ENCODE assay signal across 8 cellular contexts in the genomic region with DNA sequence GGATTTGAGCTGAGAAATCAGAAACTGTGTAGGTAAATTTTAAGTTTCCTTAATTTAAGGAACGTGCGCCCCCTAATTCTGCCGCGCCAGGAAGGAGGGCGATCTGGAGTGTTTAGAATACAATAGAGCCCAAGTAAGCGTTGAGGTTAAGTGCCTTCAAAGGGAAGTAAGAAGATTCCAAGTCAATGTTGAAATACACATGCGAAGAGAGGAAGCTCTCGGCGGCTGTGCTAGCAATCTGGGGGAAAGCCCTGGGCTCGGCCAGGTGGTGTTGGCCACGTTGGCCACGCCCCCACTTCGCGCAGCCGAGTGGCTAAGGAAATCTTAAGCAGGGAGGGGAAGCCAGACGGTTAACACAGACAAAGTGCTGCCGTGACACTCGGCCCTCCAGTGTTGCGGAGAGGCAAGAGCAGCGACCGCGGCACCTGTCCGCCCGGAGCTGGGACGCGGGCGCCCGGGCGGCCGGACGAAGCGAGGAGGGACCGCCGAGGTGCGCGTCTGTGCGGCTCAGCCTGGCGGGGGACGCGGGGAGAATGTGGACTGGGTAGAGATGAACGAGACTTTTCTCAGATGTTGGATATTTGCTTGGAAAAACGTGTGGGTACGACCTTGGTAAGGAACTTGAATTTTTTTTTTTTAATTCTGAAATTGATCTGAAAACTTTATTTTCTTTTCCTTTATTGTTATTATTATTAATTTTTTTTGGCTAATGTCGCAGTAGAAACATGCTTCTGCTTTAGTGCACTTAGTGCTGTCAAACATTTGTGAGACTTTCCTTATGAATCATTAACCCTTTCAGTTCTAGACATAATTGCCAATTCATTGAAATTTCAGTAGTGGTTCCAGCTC. TPM values are rescaled to one million over a fixed set of nuclear protein-coding genes. Genes with fewer than 3 reads are reported as not detected.
DNase-seq lines count a peak whose midpoint lies in the region; ATAC-seq, FAIRE-seq and TF ChIP-seq lines count a peak whose summit lies in the region.

A gene (plus strand): TSS at position 353 of the 849 bp plus-strand sequence. CDS start 218 bp downstream, at position 571.

- no peak for FAIRE-seq in A549 (lab: Jason Lieb, UNC)

- peaks cover 3% of the 10 kb centered on the region for H3K36me3 Mint-ChIP-seq in activated B cell treated with CpG ODN at 0.5 μM for 24 hours (ENCODE audit: low read depth)

- H3K4me3 ChIP-seq in A549, result peak within 1 kb of the TSS; percentile 67

- no peaks in the 10 kb centered on the region for H3K9me3 Mint-ChIP-seq in activated B cell treated with CpG ODN at 0.5 μM for 24 hours

- peak; percentile 92 to 93 for ATAC-seq in A549
- ATAC-seq in HG03060 (IDR thresholded peaks at IDR 0.05; ENCODE audit: low read depth, unreplicated experiment), result peak; percentile 49
- ATAC-seq in activated B cell treated with CpG ODN at 0.5 μM for 24 hours (ENCODE audit: low read depth), result peak; percentile 87

- H3K4me1 ChIP-seq in A549, result peaks cover 49% of the 10 kb centered on the region

- CTCF ChIA-PET in A549 (lab: Yijun Ruan, JAX), result interaction anchor here (0.6 to 1.3 kb wide), 13 partner anchors 17 to 656 kb away, joined by 3 to 6 read pairs (median 3); no protein-coding TSS in a partner anchor
- CTCF ChIA-PET in activated B cell treated with CpG ODN at 0.5 μM for 24 hours (lab: Charles Lee), result interaction anchor here (0.8 to 2.8 kb wide), 10 partner anchors 8 to 601 kb away, joined by 3 to 23 read pairs (median 4); no protein-coding TSS in a partner anchor

- no peaks in the 10 kb centered on the region for H3K9me3 ChIP-seq in A549

- H3K4me1 Mint-ChIP-seq in activated B cell treated with CpG ODN at 0.5 μM for 24 hours, result peaks cover 66% of the 10 kb centered on the region

- H3K27ac ChIP-seq in A549 (peak within 1 kb of the TSS; percentile 87 to 88), layer of hippocampus (ENCODE audit: low read depth, low read length) (peak within 1 kb of the TSS; percentile 48)

- peak within 1 kb of the TSS; percentile 90 for H3K4me3 Mint-ChIP-seq in activated B cell treated with CpG ODN at 0.5 μM for 24 hours

- peaks cover 5% of the 10 kb centered on the region for H3K27me3 ChIP-seq in layer of hippocampus (ENCODE audit: control insufficient read depth, insufficient read depth, low read length)

- 2% methylated on average over 33 of the region's 44 CpGs for WGBS in A549 (ENCODE audit: missing lambda C conversion rate)

- no peak; the same call in 2 of the 3 replicates for TF ChIP-seq CTCF in A549 (IDR thresholded peaks at IDR 0.05)
- TF ChIP-seq CTCF in activated B cell treated with CpG ODN at 0.5 μM for 24 hours (IDR thresholded peaks at IDR 0.05), result no peak

- TF ChIP-seq RAD21 in A549 (conservative IDR thresholded peaks at IDR 0.05 in 1 of 2, IDR thresholded peaks at IDR 0.05 in 1 of 2), result peak in 1 of 2 experiments; percentile 35; a peak in 1 of 5 replicates

- H3K27ac Mint-ChIP-seq in activated B cell treated with CpG ODN at 0.5 μM for 24 hours, result peak within 1 kb of the TSS; percentile 84

- peak within 1 kb of the TSS; percentile 97 for H3K4me2 ChIP-seq in A549

- TF ChIP-seq EP300 in A549 (IDR thresholded peaks at IDR 0.05), result no peak

- H3K27me3 Mint-ChIP-seq in activated B cell treated with CpG ODN at 0.5 μM for 24 hours, result peaks cover 5% of the 10 kb centered on the region

- POLR2A ChIA-PET in A549 (lab: Yijun Ruan, JAX), result interaction anchor here (0.6 to 2.2 kb wide), 13 partner anchors 8 to 655 kb away, joined by 3 to 8 read pairs (median 4); a partner anchor contains a TSS
- POLR2A ChIA-PET in activated B cell treated with CpG ODN at 0.5 μM for 24 hours (lab: Charles Lee), result interaction anchor here (0.6 to 5.3 kb wide), 18 partner anchors 11 to 239 kb away, joined by 3 to 80 read pairs (median 4); a partner anchor contains a TSS

- DNase-seq in A549 (ENCODE audit: low read depth in 1 of 2, low spot score in 1 of 2) (peak; percentile 76 to 89), NCI-H2171 treated with DMSO at 0.1 percent for 48 hours (lab: John Stamatoyannopoulos, UW) (peak; percentile 53), activated B cell treated with CpG ODN at 0.5 μM for 24 hours (peak; percentile 84)
- peak; percentile 79 for DNase-seq in central memory CD4-positive, alpha-beta T cell
- peak; percentile 73 for DNase-seq in stimulated activated CD4-positive, alpha-beta T cell treated with anti-CD3 and anti-CD28 coated beads, Interleukin-1b, Interleukin-23, amount 100 ng/mL, for 48 hours

- intact Hi-C loops in activated B cell treated with CpG ODN at 0.5 μM for 24 hours (cut with micrococcal nuclease), result loop anchor here (1.0 to 5.0 kb wide), 11 partner anchors 11 to 655 kb away; a partner anchor contains a TSS

- TF ChIP-seq POLR2A in A549 (IDR thresholded peaks at IDR 0.05; ENCODE audit: low read length) (no peak; the same call in 1 of the 2 replicates), GM18526 (IDR thresholded peaks at IDR 0.05; ENCODE audit: extremely low read depth, insufficient read length) (peak; percentile 91)

TF ChIP-seq in A549, 52 proteins besides CTCF, POLR2A, EP300 and RAD21:
- TF ChIP-seq HOXB5 (CRISPR knock-in tag; IDR thresholded peaks at IDR 0.05), result 0 out of 2 replicates have a peak, but pooled peaks have one; percentile 36
- TF ChIP-seq, protein P1, sequence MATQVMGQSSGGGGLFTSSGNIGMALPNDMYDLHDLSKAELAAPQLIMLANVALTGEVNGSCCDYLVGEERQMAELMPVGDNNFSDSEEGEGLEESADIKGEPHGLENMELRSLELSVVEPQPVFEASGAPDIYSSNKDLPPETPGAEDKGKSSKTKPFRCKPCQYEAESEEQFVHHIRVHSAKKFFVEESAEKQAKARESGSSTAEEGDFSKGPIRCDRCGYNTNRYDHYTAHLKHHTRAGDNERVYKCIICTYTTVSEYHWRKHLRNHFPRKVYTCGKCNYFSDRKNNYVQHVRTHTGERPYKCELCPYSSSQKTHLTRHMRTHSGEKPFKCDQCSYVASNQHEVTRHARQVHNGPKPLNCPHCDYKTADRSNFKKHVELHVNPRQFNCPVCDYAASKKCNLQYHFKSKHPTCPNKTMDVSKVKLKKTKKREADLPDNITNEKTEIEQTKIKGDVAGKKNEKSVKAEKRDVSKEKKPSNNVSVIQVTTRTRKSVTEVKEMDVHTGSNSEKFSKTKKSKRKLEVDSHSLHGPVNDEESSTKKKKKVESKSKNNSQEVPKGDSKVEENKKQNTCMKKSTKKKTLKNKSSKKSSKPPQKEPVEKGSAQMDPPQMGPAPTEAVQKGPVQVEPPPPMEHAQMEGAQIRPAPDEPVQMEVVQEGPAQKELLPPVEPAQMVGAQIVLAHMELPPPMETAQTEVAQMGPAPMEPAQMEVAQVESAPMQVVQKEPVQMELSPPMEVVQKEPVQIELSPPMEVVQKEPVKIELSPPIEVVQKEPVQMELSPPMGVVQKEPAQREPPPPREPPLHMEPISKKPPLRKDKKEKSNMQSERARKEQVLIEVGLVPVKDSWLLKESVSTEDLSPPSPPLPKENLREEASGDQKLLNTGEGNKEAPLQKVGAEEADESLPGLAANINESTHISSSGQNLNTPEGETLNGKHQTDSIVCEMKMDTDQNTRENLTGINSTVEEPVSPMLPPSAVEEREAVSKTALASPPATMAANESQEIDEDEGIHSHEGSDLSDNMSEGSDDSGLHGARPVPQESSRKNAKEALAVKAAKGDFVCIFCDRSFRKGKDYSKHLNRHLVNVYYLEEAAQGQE (IDR thresholded peaks at IDR 0.05), result no peak
- TF ChIP-seq, protein P2, sequence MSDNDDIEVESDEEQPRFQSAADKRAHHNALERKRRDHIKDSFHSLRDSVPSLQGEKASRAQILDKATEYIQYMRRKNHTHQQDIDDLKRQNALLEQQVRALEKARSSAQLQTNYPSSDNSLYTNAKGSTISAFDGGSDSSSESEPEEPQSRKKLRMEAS (IDR thresholded peaks at IDR 0.05), result peak; percentile 48; the same call in 1 of the 2 replicates
- no peak for TF ChIP-seq KDM5A (IDR thresholded peaks at IDR 0.05)
- no peak for TF ChIP-seq NFE2L2 (conservative IDR thresholded peaks at IDR 0.05; ENCODE audit: low read length)
- TF ChIP-seq JUN (IDR thresholded peaks at IDR 0.05), result 0 out of 5 replicates have a peak, but pooled peaks of 1 of the 2 experiments have one; percentile 33
- TF ChIP-seq, protein P3, sequence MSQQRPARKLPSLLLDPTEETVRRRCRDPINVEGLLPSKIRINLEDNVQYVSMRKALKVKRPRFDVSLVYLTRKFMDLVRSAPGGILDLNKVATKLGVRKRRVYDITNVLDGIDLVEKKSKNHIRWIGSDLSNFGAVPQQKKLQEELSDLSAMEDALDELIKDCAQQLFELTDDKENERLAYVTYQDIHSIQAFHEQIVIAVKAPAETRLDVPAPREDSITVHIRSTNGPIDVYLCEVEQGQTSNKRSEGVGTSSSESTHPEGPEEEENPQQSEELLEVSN (IDR thresholded peaks at IDR 0.05; ENCODE audit: borderline replicate concordance, low read depth), result peak; percentile 21; the same call in 1 of the 2 replicates
- no peak for TF ChIP-seq FOXS1 (CRISPR knock-in tag; IDR thresholded peaks at IDR 0.05)
- TF ChIP-seq PHF8 (IDR thresholded peaks at IDR 0.05; ENCODE audit: borderline replicate concordance, low read depth), result no peak
- peak; percentile 36 for TF ChIP-seq SMC3 (IDR thresholded peaks at IDR 0.05)
- no peak for TF ChIP-seq MYC (IDR thresholded peaks at IDR 0.05; ENCODE audit: borderline replicate concordance, low read length)

RNA-seq across cellular contexts. Expression of the gene that starts here (rescaled TPM):
- polyA plus RNA-seq in A549 (2011; rRNA removed) (9.0 and 11.2 TPM in 2 replicates), A549 (2017; fragmentation: RNase III; extraction: RNeasy Plus Mini Kit Qiagen cat#74134 plus additional on column Dnase treatment) (2.5 to 3.0 TPM (median 2.6 TPM) in 3 replicates)
- 6.1 and 8.7 TPM in 2 replicates for polyA plus RNA-seq in A549 (2012; cell fraction: cytosol; rRNA removed)
- 19.1 and 19.2 TPM in 2 replicates for polyA plus RNA-seq in A549 (2012; cell fraction: nucleus; rRNA removed)
- polyA minus RNA-seq in A549 (2011; rRNA and poly(A)+ RNA removed), result 29.0 and 29.1 TPM in 2 replicates
- total RNA-seq in activated B cell treated with CpG ODN at 0.5 μM for 24 hours, result 16.3 and 16.4 TPM in 2 replicates

Comparison
In these comparisons a context has a peak if more than half of its experiments do, and no peak if none do; other contexts are left out.
1. Peak in every context shown above with its lines: DNase-seq, ATAC-seq, H3K4me3 ChIP-seq and H3K27ac ChIP-seq.